ENCODE assay signal across 37 cellular contexts in the genomic region with DNA sequence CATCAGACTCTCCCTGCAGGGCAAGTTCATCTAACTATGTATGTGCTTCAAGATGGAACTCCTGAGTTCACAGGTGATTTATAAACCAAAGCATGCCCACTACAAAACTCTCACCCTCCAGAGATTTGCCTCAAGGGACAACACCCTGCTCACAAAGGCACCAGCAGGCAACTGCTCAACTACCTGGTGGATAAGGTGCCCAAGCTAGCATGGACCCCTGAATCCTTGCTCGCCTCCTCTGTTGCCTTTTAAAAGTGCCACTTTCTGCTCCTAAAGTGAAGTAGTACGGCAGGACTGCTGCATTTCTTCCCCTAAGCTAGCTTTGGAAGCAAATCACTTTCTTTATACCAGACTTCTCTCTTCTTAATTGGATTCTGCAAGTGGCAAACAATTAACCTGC. TPM values are rescaled to one million over a fixed set of nuclear protein-coding genes. Genes with fewer than 3 reads are reported as not detected.
"Had no signal": no experiment of that assay in that cellular context is flagged by ENCODE, and none has a peak within 500 bp of the region (broad histone marks: within the 10 kb centered on the region; RNA-seq: fewer than 3 reads in every experiment).

No MANE protein-coding gene starts in this region.

- H3K36me3 ChIP-seq: ascending aorta, cardiac muscle cell had no signal

- H3K27ac Mint-ChIP-seq: activated CD4-positive, alpha-beta memory T cell treated with anti-CD3 and anti-CD28 coated beads, Interleukin-2, amount 10 ng/mL, durations not matched to agents 7 days and 5 days; activated CD4-positive, alpha-beta T cell treated with anti-CD3 and anti-CD28 coated beads for 36 hours; activated CD4-positive, alpha-beta T cell treated with anti-CD3 and anti-CD28 coated beads, Interleukin-2, amount 10 ng/mL, durations not matched to agents 7 days and 5 days; activated CD8-positive, alpha-beta memory T cell treated with anti-CD3 and anti-CD28 coated beads, Interleukin-2, amount 10 ng/mL, durations not matched to agents 7 days and 5 days; activated CD8-positive, alpha-beta T cell treated with anti-CD3 and anti-CD28 coated beads, Interleukin-2, amount 10 ng/mL, durations not matched to agents 7 days and 5 days; activated naive CD4-positive, alpha-beta T cell treated with anti-CD3 and anti-CD28 coated beads, Interleukin-2, amount 10 ng/mL, durations not matched to agents 7 days and 5 days; activated naive CD4-positive, alpha-beta T cell treated with anti-CD3 and anti-CD28 coated beads, Interleukin-2, amount 50 U/mL, for 24 hours; activated naive CD8-positive, alpha-beta T cell; activated naive CD8-positive, alpha-beta T cell treated with anti-CD3 and anti-CD28 coated beads, Interleukin-2, amount 10 ng/mL, durations not matched to agents 7 days and 5 days; activated naive CD8-positive, alpha-beta T cell treated with anti-CD3 and anti-CD28 coated beads, Interleukin-2, amount 50 U/mL, for 24 hours; activated T-cell treated with anti-CD3 and anti-CD28 coated beads, Interleukin-2, amount 50 U/mL, for 24 hours; activated T-helper 2 cell treated with anti-CD3 and anti-CD28 coated beads, Interferon-gamma antibody, Interleukin-2, Interleukin-4, amounts not matched to agents 10 μg/mL and 5 μg/mL and 100 μg/mL, durations not matched to agents 14 hours and 24 hours and 36 hours; brain; T-helper 1 cell treated with Interleukin-12 subunit alpha and Interleukin-12 subunit beta and Interleukin-4 antibody, amounts not matched to agents 30 μg/mL and 1 μg/mL, for 36 hours; T-helper 2 cell treated with Interferon-gamma antibody and Interleukin-4, amounts not matched to agents 5 μg/mL and 100 μg/mL, for 36 hours had no signal

- H3K4me1 ChIP-seq: ascending aorta had no signal

- H3K4me1 Mint-ChIP-seq: activated CD4-positive, alpha-beta memory T cell treated with anti-CD3 and anti-CD28 coated beads, Interleukin-2, amount 10 ng/mL, durations not matched to agents 7 days and 5 days; activated CD4-positive, alpha-beta T cell treated with anti-CD3 and anti-CD28 coated beads for 36 hours; activated CD4-positive, alpha-beta T cell treated with anti-CD3 and anti-CD28 coated beads, Interleukin-2, amount 10 ng/mL, durations not matched to agents 7 days and 5 days; activated CD8-positive, alpha-beta memory T cell treated with anti-CD3 and anti-CD28 coated beads, Interleukin-2, amount 10 ng/mL, durations not matched to agents 7 days and 5 days; activated naive CD4-positive, alpha-beta T cell treated with anti-CD3 and anti-CD28 coated beads, Interleukin-2, amount 10 ng/mL, durations not matched to agents 7 days and 5 days; activated naive CD4-positive, alpha-beta T cell treated with anti-CD3 and anti-CD28 coated beads, Interleukin-2, amount 50 U/mL, for 24 hours; activated naive CD8-positive, alpha-beta T cell treated with anti-CD3 and anti-CD28 coated beads, Interleukin-2, amount 50 U/mL, for 24 hours; brain; central memory CD8-positive, alpha-beta T cell had no signal

- H3K27me3 Mint-ChIP-seq: activated CD4-positive, alpha-beta T cell treated with anti-CD3 and anti-CD28 coated beads, Interleukin-2, amount 10 ng/mL, durations not matched to agents 7 days and 5 days; brain had no signal

- H3K9me3 Mint-ChIP-seq: activated CD4-positive, alpha-beta memory T cell treated with anti-CD3 and anti-CD28 coated beads, Interleukin-2, amount 10 ng/mL, durations not matched to agents 7 days and 5 days; activated naive CD4-positive, alpha-beta T cell treated with anti-CD3 and anti-CD28 coated beads, Interleukin-2, amount 10 ng/mL, durations not matched to agents 7 days and 5 days; activated naive CD4-positive, alpha-beta T cell treated with anti-CD3 and anti-CD28 coated beads, Interleukin-2, amount 50 U/mL, for 24 hours; activated naive CD8-positive, alpha-beta T cell treated with anti-CD3 and anti-CD28 coated beads, Interleukin-2, amount 10 ng/mL, durations not matched to agents 7 days and 5 days; activated naive CD8-positive, alpha-beta T cell treated with anti-CD3 and anti-CD28 coated beads, Interleukin-2, amount 50 U/mL, for 24 hours; activated T-helper 2 cell treated with anti-CD3 and anti-CD28 coated beads, Interferon-gamma antibody, Interleukin-2, Interleukin-4, amounts not matched to agents 10 μg/mL and 5 μg/mL and 100 μg/mL, durations not matched to agents 14 hours and 24 hours and 36 hours; central memory CD8-positive, alpha-beta T cell; T-helper 1 cell treated with Interleukin-12 subunit alpha and Interleukin-12 subunit beta and Interleukin-4 antibody, amounts not matched to agents 30 μg/mL and 1 μg/mL, for 36 hours; T-helper 2 cell treated with Interferon-gamma antibody and Interleukin-4, amounts not matched to agents 5 μg/mL and 100 μg/mL, for 36 hours had no signal

- H3K27ac ChIP-seq: ascending aorta, cardiac muscle cell, VCaP had no signal

- H3K4me3 ChIP-seq: ascending aorta, cardiac muscle cell had no signal

- DNase-seq: activated CD4-positive, alpha-beta memory T cell treated with anti-CD3 and anti-CD28 coated beads, Interleukin-2, amount 10 ng/mL, durations not matched to agents 7 days and 5 days; activated CD4-positive, alpha-beta T cell treated with anti-CD3 and anti-CD28 coated beads for 1 hour; activated CD4-positive, alpha-beta T cell treated with anti-CD3 and anti-CD28 coated beads for 36 hours; activated CD4-positive, alpha-beta T cell treated with anti-CD3 and anti-CD28 coated beads for 48 hours; activated CD4-positive, alpha-beta T cell treated with anti-CD3 and anti-CD28 coated beads, Interleukin-2, amount 10 ng/mL, durations not matched to agents 7 days and 5 days; activated CD4-positive, alpha-beta T cell treated with anti-CD3 and anti-CD28 coated beads, Interleukin-2, amount 50 U/mL, for 48 hours; activated CD4-positive, CD25-positive, alpha-beta regulatory T cell; activated CD8-positive, alpha-beta memory T cell treated with anti-CD3 and anti-CD28 coated beads for 24 hours; activated CD8-positive, alpha-beta memory T cell treated with anti-CD3 and anti-CD28 coated beads, Interleukin-2, amount 10 ng/mL, durations not matched to agents 7 days and 5 days; activated CD8-positive, alpha-beta memory T cell treated with anti-CD3 and anti-CD28 coated beads, Interleukin-2, amount 50 U/mL, for 48 hours; activated CD8-positive, alpha-beta T cell treated with anti-CD3 and anti-CD28 coated beads, Interleukin-2, amount 10 ng/mL, durations not matched to agents 7 days and 5 days; activated effector memory CD4-positive, alpha-beta T cell treated with Interleukin-2 at 50 U/mL for 16 hours; activated gamma-delta T cell; activated naive CD4-positive, alpha-beta T cell treated with anti-CD3 and anti-CD28 coated beads, Interleukin-2, amount 10 ng/mL, durations not matched to agents 7 days and 5 days; activated naive CD4-positive, alpha-beta T cell treated with Interleukin-2 at 50 U/mL for 16 hours; activated naive CD8-positive, alpha-beta T cell treated with anti-CD3 and anti-CD28 coated beads, Interleukin-2, amount 10 ng/mL, durations not matched to agents 7 days and 5 days; activated naive CD8-positive, alpha-beta T cell treated with anti-CD3 and anti-CD28 coated beads, Interleukin-2, amount 50 U/mL, for 24 hours; activated T-cell treated with anti-CD3 and anti-CD28 coated beads, Interleukin-2, amount 50 U/mL, for 24 hours; activated T-cell treated with anti-CD3 and anti-CD28 coated beads, Interleukin-2, amount 50 U/mL, for 48 hours; amygdala; anterior cingulate cortex; T-helper 1 cell; T-helper 2 cell; T-helper 9 cell had no signal

- H3K4me3 Mint-ChIP-seq: activated CD4-positive, alpha-beta memory T cell treated with anti-CD3 and anti-CD28 coated beads, Interleukin-2, amount 10 ng/mL, durations not matched to agents 7 days and 5 days; activated CD4-positive, alpha-beta T cell treated with anti-CD3 and anti-CD28 coated beads for 36 hours; activated CD4-positive, alpha-beta T cell treated with anti-CD3 and anti-CD28 coated beads, Interleukin-2, amount 10 ng/mL, durations not matched to agents 7 days and 5 days; activated CD8-positive, alpha-beta memory T cell treated with anti-CD3 and anti-CD28 coated beads, Interleukin-2, amount 10 ng/mL, durations not matched to agents 7 days and 5 days; activated CD8-positive, alpha-beta T cell treated with anti-CD3 and anti-CD28 coated beads, Interleukin-2, amount 10 ng/mL, durations not matched to agents 7 days and 5 days; activated naive CD4-positive, alpha-beta T cell treated with anti-CD3 and anti-CD28 coated beads, Interleukin-2, amount 10 ng/mL, durations not matched to agents 7 days and 5 days; activated naive CD4-positive, alpha-beta T cell treated with anti-CD3 and anti-CD28 coated beads, Interleukin-2, amount 50 U/mL, for 24 hours; activated naive CD8-positive, alpha-beta T cell; activated naive CD8-positive, alpha-beta T cell treated with anti-CD3 and anti-CD28 coated beads, Interleukin-2, amount 10 ng/mL, durations not matched to agents 7 days and 5 days; activated naive CD8-positive, alpha-beta T cell treated with anti-CD3 and anti-CD28 coated beads, Interleukin-2, amount 50 U/mL, for 24 hours; activated T-cell treated with anti-CD3 and anti-CD28 coated beads, Interleukin-2, amount 50 U/mL, for 24 hours; brain; central memory CD8-positive, alpha-beta T cell; T-helper 1 cell treated with Interleukin-12 subunit alpha and Interleukin-12 subunit beta and Interleukin-4 antibody, amounts not matched to agents 30 μg/mL and 1 μg/mL, for 36 hours; T-helper 2 cell treated with Interferon-gamma antibody and Interleukin-4, amounts not matched to agents 5 μg/mL and 100 μg/mL, for 36 hours had no signal

- ATAC-seq: activated CD4-positive, alpha-beta T cell treated with anti-CD3 and anti-CD28 coated beads for 36 hours; activated CD4-positive, CD25-positive, alpha-beta regulatory T cell treated with anti-CD3 and anti-CD28 coated beads, Interleukin-2, amount 50 U/mL, for 24 hours; activated CD8-positive, alpha-beta memory T cell treated with anti-CD3 and anti-CD28 coated beads, Interleukin-2, amount 10 ng/mL, durations not matched to agents 7 days and 5 days; activated CD8-positive, alpha-beta T cell treated with anti-CD3 and anti-CD28 coated beads, Interleukin-2, amount 10 ng/mL, durations not matched to agents 7 days and 5 days; activated naive CD8-positive, alpha-beta T cell treated with anti-CD3 and anti-CD28 coated beads, Interleukin-2, amount 50 U/mL, for 24 hours had no signal

- H3K36me3 Mint-ChIP-seq: activated CD8-positive, alpha-beta memory T cell treated with anti-CD3 and anti-CD28 coated beads, Interleukin-2, amount 10 ng/mL, durations not matched to agents 7 days and 5 days; activated naive CD4-positive, alpha-beta T cell treated with anti-CD3 and anti-CD28 coated beads, Interleukin-2, amount 10 ng/mL, durations not matched to agents 7 days and 5 days; activated naive CD4-positive, alpha-beta T cell treated with anti-CD3 and anti-CD28 coated beads, Interleukin-2, amount 50 U/mL, for 24 hours; activated naive CD8-positive, alpha-beta T cell; activated naive CD8-positive, alpha-beta T cell treated with anti-CD3 and anti-CD28 coated beads, Interleukin-2, amount 10 ng/mL, durations not matched to agents 7 days and 5 days; brain had no signal

- H3K27me3 ChIP-seq: ascending aorta, cardiac muscle cell had no signal

RNA-seq across cellular contexts. Expression of a gene that starts 1.2 kb away (rescaled TPM):
- total RNA-seq: activated CD4-positive, alpha-beta memory T cell treated with anti-CD3 and anti-CD28 coated beads, Interleukin-2, amount 10 ng/mL, durations not matched to agents 7 days and 5 days; activated CD4-positive, alpha-beta T cell treated with anti-CD3 and anti-CD28 coated beads for 36 hours; activated CD4-positive, alpha-beta T cell treated with anti-CD3 and anti-CD28 coated beads, Interleukin-2, amount 10 ng/mL, durations not matched to agents 7 days and 5 days; activated CD8-positive, alpha-beta memory T cell treated with anti-CD3 and anti-CD28 coated beads, Interleukin-2, amount 10 ng/mL, durations not matched to agents 7 days and 5 days; activated CD8-positive, alpha-beta T cell treated with anti-CD3 and anti-CD28 coated beads, Interleukin-2, amount 10 ng/mL, durations not matched to agents 7 days and 5 days; activated naive CD8-positive, alpha-beta T cell treated with anti-CD3 and anti-CD28 coated beads, Interleukin-2, amount 10 ng/mL, durations not matched to agents 7 days and 5 days; activated T-helper 2 cell treated with anti-CD3 and anti-CD28 coated beads, Interferon-gamma antibody, Interleukin-2, Interleukin-4, amounts not matched to agents 10 μg/mL and 5 μg/mL and 100 μg/mL, durations not matched to agents 14 hours and 24 hours and 36 hours; ascending aorta had no signal
- polyA plus RNA-seq: cardiac muscle cell had no signal

RNA-seq across cellular contexts. Expression of a gene that starts 39.2 kb away (rescaled TPM):
- total RNA-seq: activated CD4-positive, alpha-beta T cell treated with anti-CD3 and anti-CD28 coated beads for 36 hours; bronchial epithelial cell; cardiac muscle cell had no signal
- polyA plus RNA-seq: adipose tissue had no signal
